Comparison of ENCODE assay signal across 8 cellular contexts in genomic region chr1:201740609-201741231, GRCh38.
A peak's percentile ranks its signal among the peaks of the same experiment; 100 is the strongest.
DNase-seq lines count a peak whose midpoint lies in the region; ATAC-seq and TF ChIP-seq lines count a peak whose summit lies in the region.

No MANE protein-coding gene starts in this region.

- ATAC-seq in HCT116 (peak; percentile 46), gastrocnemius medialis (no peak), GM18868 (IDR thresholded peaks at IDR 0.05; ENCODE audit: unreplicated experiment) (no peak)
- peak; percentile 15 for ATAC-seq in activated CD8-positive, alpha-beta T cell treated with anti-CD3 and anti-CD28 coated beads for 36 hours

- no TSS peak for BruUV-seq in HCT116 (replicated peaks; lab: Mats Ljungman, UMichigan)

- peaks cover 9% of the 10 kb centered on the region for H3K4me1 Mint-ChIP-seq in activated CD8-positive, alpha-beta T cell treated with anti-CD3 and anti-CD28 coated beads for 36 hours (ENCODE audit: low read depth)

- H3K9me3 Mint-ChIP-seq in activated CD8-positive, alpha-beta T cell treated with anti-CD3 and anti-CD28 coated beads for 36 hours: no peaks in the 10 kb centered on the region

- H3K36me3 ChIP-seq in HCT116 (ENCODE audit: control insufficient read depth in 1 of 2, insufficient read depth in 2 of 2, low read length in 2 of 2): no peaks in the 10 kb centered on the region
- H3K36me3 ChIP-seq in left ventricle myocardium inferior: peaks cover 14% of the 10 kb centered on the region
- no peaks in the 10 kb centered on the region for H3K36me3 ChIP-seq in gastrocnemius medialis
- peaks cover 5% of the 10 kb centered on the region; the same call in 1 of the 2 replicates for H3K36me3 ChIP-seq in SJCRH30

- POLR2A ChIA-PET in HCT116 (lab: Charles Lee): interaction anchor here (1.6 to 1.7 kb wide), 2 partner anchors 19 to 27 kb away, joined by 3 to 9 read pairs; no protein-coding TSS in a partner anchor
- POLR2A ChIA-PET in activated CD8-positive, alpha-beta T cell treated with anti-CD3 and anti-CD28 coated beads for 36 hours (lab: Charles Lee): no interaction called here

- no peaks in the 10 kb centered on the region for H3K9me2 ChIP-seq in HCT116 (ENCODE audit: insufficient read depth)

- TF ChIP-seq POLR2A in HCT116 (IDR thresholded peaks at IDR 0.05; ENCODE audit: borderline replicate concordance, extremely low read depth, insufficient read depth, insufficient read length) (no peak), gastrocnemius medialis (IDR thresholded peaks at IDR 0.05) (no peak)

- no peaks in the 10 kb centered on the region for H4K20me1 ChIP-seq in HCT116 (ENCODE audit: insufficient read depth)

- intact Hi-C loops in HCT116 (cut with micrococcal nuclease): no loop called here
- intact Hi-C loops in activated CD8-positive, alpha-beta T cell treated with anti-CD3 and anti-CD28 coated beads for 36 hours (cut with micrococcal nuclease): no loop called here
- intact Hi-C loops in left ventricle myocardium inferior (cut with micrococcal nuclease): no loop called here
- intact Hi-C loops in gastrocnemius medialis (cut with DNase I; ENCODE audit: low total_unique reads): loop anchor here (5.0 kb wide), 1 partner anchor 47 kb away; no protein-coding TSS in a partner anchor

- no peak overlapping the region for H2AFZ ChIP-seq in HCT116 (ENCODE audit: low read depth, low read length, poor library complexity, severe bottlenecking)

- RAD21 ChIA-PET in HCT116 (lab: Charles Lee; ENCODE audit: low non-redundant PET in 1 of 2, low total read pairs in 2 of 2, uncharacterized antibody in 2 of 2, unreplicated experiment in 2 of 2): interaction anchor here in 1 of 2 experiments (1.0 to 1.7 kb wide), 2 partner anchors 26 to 29 kb away, joined by 3 to 4 read pairs; no protein-coding TSS in a partner anchor

- no peaks in the 10 kb centered on the region for H3K9me3 ChIP-seq in HCT116 (ENCODE audit: control insufficient read depth in 1 of 2, insufficient read depth in 1 of 2, low read depth in 1 of 2, low read length in 2 of 2)
- H3K9me3 ChIP-seq in left ventricle myocardium inferior (replicated peaks): no peaks in the 10 kb centered on the region
- H3K9me3 ChIP-seq in gastrocnemius medialis: no peaks in the 10 kb centered on the region
- no peaks in the 10 kb centered on the region for H3K9me3 ChIP-seq in SJCRH30 (replicated peaks)

- H3K9ac ChIP-seq in HCT116 (ENCODE audit: low read length): peak overlapping the region; percentile 77

- H3K79me2 ChIP-seq in HCT116 (ENCODE audit: insufficient read depth, low read length): no peaks in the 10 kb centered on the region; the same call in 1 of the 2 replicates

- H3K27me3 Mint-ChIP-seq in activated CD8-positive, alpha-beta T cell treated with anti-CD3 and anti-CD28 coated beads for 36 hours: peaks cover 22% of the 10 kb centered on the region

- H3K4me3 ChIP-seq in HCT116 (replicated peaks in 1 of 2; ENCODE audit: low read depth in 1 of 2, low read length in 2 of 2) (peak overlapping the region; percentile 85 to 89), left ventricle myocardium inferior (peak overlapping the region; percentile 84), gastrocnemius medialis (peak overlapping the region; percentile 57 to 87 (median 62)), SJCRH30 (no peak overlapping the region)

- DNase-seq in HCT116 (ENCODE audit: low read depth, low spot score): no peak
- no peak for DNase-seq in activated CD8-positive, alpha-beta T cell treated with anti-CD3 and anti-CD28 coated beads for 36 hours
- no peak for DNase-seq in left ventricle myocardium inferior
- DNase-seq in gastrocnemius medialis: no peak
- DNase-seq in kidney glomerular epithelial cell (lab: John Stamatoyannopoulos, UW): no peak
- no peak for DNase-seq in activated CD4-positive, alpha-beta T cell treated with anti-CD3 and anti-CD28 coated beads for 1 hour
- no peak for DNase-seq in SJCRH30

- peak overlapping the region; percentile 55 for H3K27ac Mint-ChIP-seq in activated CD8-positive, alpha-beta T cell treated with anti-CD3 and anti-CD28 coated beads for 36 hours

- in situ Hi-C loops in gastrocnemius medialis (cut with MboI; ENCODE audit: low sequenced_read_pairs in 4 of 4): no loop called here

- H3K4me3 Mint-ChIP-seq in activated CD8-positive, alpha-beta T cell treated with anti-CD3 and anti-CD28 coated beads for 36 hours: peak overlapping the region; percentile 76

- peak overlapping the region; percentile 93 for H3K4me2 ChIP-seq in HCT116 (ENCODE audit: low read length)

- CTCF ChIA-PET in HCT116 (lab: Charles Lee): interaction anchor here (1.1 to 1.7 kb wide), 3 partner anchors 27 to 53 kb away, joined by 4 to 9 read pairs (median 8); no protein-coding TSS in a partner anchor
- CTCF ChIA-PET in activated CD8-positive, alpha-beta T cell treated with anti-CD3 and anti-CD28 coated beads for 36 hours (lab: Charles Lee): interaction anchor here (1.0 to 1.1 kb wide), 3 partner anchors 54 to 229 kb away, joined by 3 to 4 read pairs (median 3); no protein-coding TSS in a partner anchor

- TF ChIP-seq RAD21 in HCT116 (IDR thresholded peaks at IDR 0.05; ENCODE audit: low read depth): no peak

- TF ChIP-seq CTCF in HCT116 (IDR thresholded peaks at IDR 0.05 in 2 of 3, conservative IDR thresholded peaks at IDR 0.05 in 1 of 3; ENCODE audit: borderline replicate concordance in 1 of 3, insufficient read depth in 1 of 3, low read depth in 2 of 3, low read length in 2 of 3): no peak
- TF ChIP-seq CTCF in activated CD8-positive, alpha-beta T cell treated with anti-CD3 and anti-CD28 coated beads for 36 hours (IDR thresholded peaks at IDR 0.05): no peak
- TF ChIP-seq CTCF in left ventricle myocardium inferior (IDR thresholded peaks at IDR 0.05; ENCODE audit: borderline replicate concordance): no peak
- TF ChIP-seq CTCF in gastrocnemius medialis (IDR thresholded peaks at IDR 0.05 in 4 of 5, conservative IDR thresholded peaks at IDR 0.05 in 1 of 5): no peak

- H3K36me3 Mint-ChIP-seq in activated CD8-positive, alpha-beta T cell treated with anti-CD3 and anti-CD28 coated beads for 36 hours (ENCODE audit: low read depth): no peaks in the 10 kb centered on the region

- H3K4me1 ChIP-seq in HCT116 (ENCODE audit: control insufficient read depth in 1 of 2, insufficient read depth in 2 of 2, low read length in 2 of 2): peaks cover 19 to 48% of the 10 kb centered on the region in 2 experiments; a peak in 3 of 4 replicates
- H3K4me1 ChIP-seq in left ventricle myocardium inferior: peaks cover 100% of the 10 kb centered on the region
- peaks cover 37 to 47% of the 10 kb centered on the region in 2 donors for H3K4me1 ChIP-seq in gastrocnemius medialis
- peaks cover 23% of the 10 kb centered on the region for H3K4me1 ChIP-seq in SJCRH30

- H3K27ac ChIP-seq in HCT116 (ENCODE audit: low read depth, low read length): peak overlapping the region; percentile 55
- peak overlapping the region; percentile 91 for H3K27ac ChIP-seq in left ventricle myocardium inferior (replicated peaks)
- H3K27ac ChIP-seq in gastrocnemius medialis: peak overlapping the region; percentile 67 to 74 (median 70)
- no peak overlapping the region for H3K27ac ChIP-seq in SJCRH30

- H3K27me3 ChIP-seq in HCT116 (ENCODE audit: insufficient read depth, low read length) (no peaks in the 10 kb centered on the region), left ventricle myocardium inferior (ENCODE audit: low read depth) (no peaks in the 10 kb centered on the region), gastrocnemius medialis (peaks cover 12 to 19% (median 18%) of the 10 kb centered on the region in 3 donors), SJCRH30 (no peaks in the 10 kb centered on the region)

TF ChIP-seq in HCT116, 20 proteins besides CTCF, POLR2A, EP300 and RAD21:
- TF ChIP-seq SRF (IDR thresholded peaks at IDR 0.05; ENCODE audit: low read depth) (no peak), SIN3A (IDR thresholded peaks at IDR 0.05; ENCODE audit: low read depth) (no peak), CEBPB (IDR thresholded peaks at IDR 0.05; ENCODE audit: low read depth) (no peak), JUND (IDR thresholded peaks at IDR 0.05) (no peak), FOSL1 (IDR thresholded peaks at IDR 0.05; ENCODE audit: low read depth) (no peak), ZFX (IDR thresholded peaks at IDR 0.05) (no peak), REST (IDR thresholded peaks at IDR 0.05; ENCODE audit: low read depth) (no peak)
- TF ChIP-seq, protein P1, sequence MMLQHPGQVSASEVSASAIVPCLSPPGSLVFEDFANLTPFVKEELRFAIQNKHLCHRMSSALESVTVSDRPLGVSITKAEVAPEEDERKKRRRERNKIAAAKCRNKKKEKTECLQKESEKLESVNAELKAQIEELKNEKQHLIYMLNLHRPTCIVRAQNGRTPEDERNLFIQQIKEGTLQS (IDR thresholded peaks at IDR 0.05): no peak

Comparison
In these comparisons a context has a peak if more than half of its experiments do, and no peak if none do; other contexts are left out.
1. ATAC-seq: peak in HCT116 (single experiment) and activated CD8-positive, alpha-beta T cell treated with anti-CD3 and anti-CD28 coated beads for 36 hours (single experiment); none in gastrocnemius medialis (0 of 2) and GM18868 (single experiment).